ENCODE assay signal across 24 cellular contexts in the genomic region with DNA sequence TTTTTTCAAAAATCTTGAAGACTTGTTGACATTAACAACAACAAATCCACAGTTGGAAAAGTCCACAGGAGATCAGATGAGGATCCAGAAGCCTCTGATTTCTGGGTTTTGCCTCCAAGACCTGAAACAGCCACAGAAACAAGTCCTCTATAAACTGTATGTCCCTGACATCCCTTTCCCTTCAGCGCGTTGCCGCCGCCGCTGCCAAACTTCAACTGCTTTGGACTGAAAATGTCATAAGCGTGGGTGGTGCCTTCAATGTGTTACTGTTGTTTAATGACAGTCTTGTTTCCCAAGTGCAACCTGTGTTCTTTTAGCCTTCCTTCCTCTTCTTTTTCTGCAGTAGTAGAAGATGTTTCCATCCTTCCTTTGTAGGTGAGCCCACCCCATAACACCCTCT.
DNase-seq lines count a peak whose midpoint lies in the region; ATAC-seq, FAIRE-seq and TF ChIP-seq lines count a peak whose summit lies in the region.
"Had no signal": no experiment of that assay in that cellular context is flagged by ENCODE, and none has a peak within 500 bp of the region (broad histone marks: within the 10 kb centered on the region; RNA-seq: fewer than 3 reads in every experiment).

No MANE protein-coding gene starts in this region.

- no peak for ATAC-seq in GM21576 (IDR thresholded peaks at IDR 0.05; ENCODE audit: unreplicated experiment)
- ATAC-seq in CD4-positive, alpha-beta T cell (ENCODE audit: poor library complexity), result no peak
- ATAC-seq: GM12878 had no signal

- H4K5ac ChIP-seq in H1 (ENCODE audit: insufficient read length, low read depth, low read length) (no peak overlapping the region), mesendoderm (ENCODE audit: low read length) (no peak overlapping the region)

- H3K27ac Mint-ChIP-seq in CD4-positive, alpha-beta T cell, result no peak overlapping the region
- H3K27ac Mint-ChIP-seq: B cell; CD4-positive, alpha-beta memory T cell had no signal

- POLR2A ChIA-PET in H1 (lab: Charles Lee; ENCODE audit: partially characterized antibody), result no interaction called here
- POLR2A ChIA-PET in CD4-positive, alpha-beta T cell (lab: Charles Lee), result no interaction called here

- H3K4me2 ChIP-seq in H1 (ENCODE audit: insufficient read depth in 1 of 2, low read depth in 2 of 2, low read length in 2 of 2) (no peak overlapping the region), mesendoderm (ENCODE audit: low read length) (no peak overlapping the region)
- H3K4me2 ChIP-seq: BLaER1 treated with 17β-estradiol and CSF1 and Interleukin-3, amounts not matched to agents 10 nM and 100 nM had no signal

- DNase-seq in Ammon's horn (ENCODE audit: low spot score) (peak; percentile 39), H1 (ENCODE audit: low read depth in 1 of 2, low spot score in 2 of 2) (no peak), mesendoderm (no peak)
- DNase-seq in CD4-positive, alpha-beta T cell, result no peak
- DNase-seq: ACHN; CD4-positive, alpha-beta memory T cell; CD8-positive, alpha-beta memory T cell; COR-L47; DMS 273 treated with DMSO at 0.1 percent for 48 hours; DMS153; DMS53; DMS79; DND-41; EL; GDM1 had no signal

- no peak overlapping the region for H4K91ac ChIP-seq in H1 (replicated peaks; ENCODE audit: insufficient read length, low read length)

- no peak for TF ChIP-seq EP300 in H1 (IDR thresholded peaks at IDR 0.05; ENCODE audit: borderline replicate concordance in 1 of 2, low read depth in 2 of 2, low read length in 2 of 2)

- no peak overlapping the region for H2AFZ ChIP-seq in H1 (ENCODE audit: low read length)

- no peak overlapping the region for H3K4ac ChIP-seq in H1 (replicated peaks; ENCODE audit: insufficient read length, low read depth, low read length)
- H3K4ac ChIP-seq in mesendoderm (ENCODE audit: low read depth, low read length), result peak overlapping the region; percentile 65

- CTCF ChIA-PET in H1 (lab: Charles Lee; ENCODE audit: partially characterized antibody), result no interaction called here
- CTCF ChIA-PET in CD4-positive, alpha-beta T cell (lab: Charles Lee), result no interaction called here

- 91% methylated on average over 6 of the region's 6 CpGs; no CpG with 5 or more reads in 1 of the 2 experiments for WGBS in H1 (ENCODE audit: extremely low coverage in 1 of 2, insufficient coverage in 1 of 2, insufficient read length in 1 of 2, insufficient replicate concordance in 2 of 2, low coverage in 1 of 2, low lambda C conversion rate in 2 of 2, missing lambda C conversion rate in 1 of 2), 2 experiments
- WGBS in mesendoderm (ENCODE audit: extremely low coverage, insufficient coverage, low lambda C conversion rate), result no CpG with 5 or more reads among the region's 6 CpGs

- H3K4me1 ChIP-seq in H1 (replicated peaks in 1 of 4; ENCODE audit: control insufficient read depth in 3 of 4, insufficient read depth in 4 of 4, low read length in 3 of 4) (peaks cover 0 to 8% (median 2%) of the 10 kb centered on the region in 4 experiments; a peak in 5 of 7 replicates), mesendoderm (ENCODE audit: control insufficient read depth, low read depth, low read length) (peaks cover 5% of the 10 kb centered on the region)

- H4K20me1 ChIP-seq in H1 (replicated peaks in 1 of 2; ENCODE audit: control insufficient read depth in 1 of 2, insufficient read depth in 2 of 2, low read length in 2 of 2), result no peaks in the 10 kb centered on the region
- H4K20me1 ChIP-seq: BLaER1 treated with 17β-estradiol and CSF1 and Interleukin-3, amounts not matched to agents 10 nM and 100 nM had no signal

- H3K27me3 Mint-ChIP-seq in CD4-positive, alpha-beta T cell, result no peaks in the 10 kb centered on the region
- H3K27me3 Mint-ChIP-seq: B cell; CD4-positive, alpha-beta memory T cell; CD8-positive, alpha-beta memory T cell had no signal

- H2BK15ac ChIP-seq in H1 (ENCODE audit: low read length) (no peak overlapping the region), mesendoderm (replicated peaks; ENCODE audit: low read depth) (no peak overlapping the region)

- H4K8ac ChIP-seq in H1 (ENCODE audit: extremely low read depth, insufficient read depth, low read length), result no peak overlapping the region
- H4K8ac ChIP-seq in mesendoderm (ENCODE audit: low read depth, low read length), result no peak overlapping the region

- H3K79me2 ChIP-seq in H1 (ENCODE audit: control insufficient read depth in 1 of 2, insufficient read depth in 2 of 2, low read length in 2 of 2), result no peaks in the 10 kb centered on the region
- no peaks in the 10 kb centered on the region for H3K79me2 ChIP-seq in mesendoderm (ENCODE audit: control insufficient read depth, insufficient read depth, low read length)

- H3K9ac ChIP-seq in H1 (replicated peaks in 1 of 4; ENCODE audit: extremely low read depth in 1 of 4, low read depth in 3 of 4, low read length in 3 of 4) (no peak overlapping the region), mesendoderm (ENCODE audit: low read length) (no peak overlapping the region)
- H3K9ac ChIP-seq: BLaER1 treated with 17β-estradiol and CSF1 and Interleukin-3, amounts not matched to agents 10 nM and 100 nM had no signal

- no peak overlapping the region for H3K27ac ChIP-seq in H1 (ENCODE audit: low read depth, low read length)
- H3K27ac ChIP-seq in mesendoderm (ENCODE audit: low read depth, low read length), result no peak overlapping the region
- no peak overlapping the region for H3K27ac ChIP-seq in CD4-positive, alpha-beta T cell (ENCODE audit: low read depth, low read length)
- H3K27ac ChIP-seq: 22Rv1; BLaER1 treated with 17β-estradiol and CSF1 and Interleukin-3, amounts not matched to agents 10 nM and 100 nM; C4-2B had no signal

- no peak for TF ChIP-seq RAD21 in H1 (IDR thresholded peaks at IDR 0.05 in 1 of 2, conservative IDR thresholded peaks at IDR 0.05 in 1 of 2; ENCODE audit: low read depth in 2 of 2, low read length in 2 of 2)

- no peaks in the 10 kb centered on the region for H3K9me3 ChIP-seq in H1 (ENCODE audit: insufficient read depth in 2 of 2, low read depth in 1 of 2, low read length in 1 of 2)
- no peaks in the 10 kb centered on the region for H3K9me3 ChIP-seq in CD4-positive, alpha-beta T cell (ENCODE audit: control insufficient read depth, low read length)

- H2BK12ac ChIP-seq in H1 (ENCODE audit: low read depth, low read length), result peak overlapping the region; percentile 39; the same call in 1 of the 2 replicates

- H3K79me1 ChIP-seq in H1 (ENCODE audit: low read depth, low read length) (no peaks in the 10 kb centered on the region), mesendoderm (ENCODE audit: low read length) (no peaks in the 10 kb centered on the region)

- H3K36me3 ChIP-seq in H1 (ENCODE audit: control insufficient read depth in 2 of 4, insufficient read depth in 4 of 4, low read length in 3 of 4), result no peaks in the 10 kb centered on the region
- H3K36me3 ChIP-seq in mesendoderm (ENCODE audit: control insufficient read depth, insufficient read depth, low read length), result no peaks in the 10 kb centered on the region
- H3K36me3 ChIP-seq: BLaER1 treated with 17β-estradiol and CSF1 and Interleukin-3, amounts not matched to agents 10 nM and 100 nM had no signal

- no peak for FAIRE-seq in H1 (lab: Jason Lieb, UNC)
- FAIRE-seq: A204.1, GM12878, GM12892, GM18507 had no signal

- H3K56ac ChIP-seq in H1 (replicated peaks; ENCODE audit: insufficient read length, low read depth, low read length) (no peak overlapping the region), mesendoderm (ENCODE audit: low read length) (peak overlapping the region; percentile 35)

- peak overlapping the region; percentile 35; the same call in 1 of the 2 replicates for H2BK5ac ChIP-seq in H1 (ENCODE audit: low read depth, low read length)
- H2BK5ac ChIP-seq in mesendoderm (ENCODE audit: low read length), result no peak overlapping the region

- H2BK20ac ChIP-seq in H1 (ENCODE audit: low read length), result 0 out of 2 replicates have a peak overlapping the region, but pooled peaks have one; percentile 18

- no peak overlapping the region for H3K14ac ChIP-seq in H1 (ENCODE audit: insufficient read length)

- H3K27me3 ChIP-seq in H1 (replicated peaks in 1 of 4; ENCODE audit: control insufficient read depth in 3 of 4, extremely low read depth in 1 of 4, insufficient read depth in 3 of 4, low read length in 3 of 4) (no peaks in the 10 kb centered on the region), mesendoderm (ENCODE audit: insufficient read depth, low read length, poor library complexity) (no peaks in the 10 kb centered on the region)
- no peaks in the 10 kb centered on the region for H3K27me3 ChIP-seq in CD4-positive, alpha-beta T cell (ENCODE audit: control insufficient read depth, insufficient read depth, low read length)
- H3K27me3 ChIP-seq: BLaER1 treated with 17β-estradiol and CSF1 and Interleukin-3, amounts not matched to agents 10 nM and 100 nM had no signal

- H3K4me3 ChIP-seq in H1 (ENCODE audit: extremely low read depth in 1 of 4, insufficient read depth in 2 of 4, low read depth in 3 of 4, low read length in 4 of 4) (no peak overlapping the region), mesendoderm (ENCODE audit: low read length) (no peak overlapping the region)
- H3K4me3 ChIP-seq: BLaER1 treated with 17β-estradiol and CSF1 and Interleukin-3, amounts not matched to agents 10 nM and 100 nM; GM12878 had no signal

- H3K4me1 Mint-ChIP-seq in CD4-positive, alpha-beta T cell (ENCODE audit: low read depth), result no peaks in the 10 kb centered on the region
- H3K4me1 Mint-ChIP-seq: B cell; CD4-positive, alpha-beta memory T cell; CD8-positive, alpha-beta memory T cell had no signal

- no peaks in the 10 kb centered on the region for H3K36me3 Mint-ChIP-seq in CD4-positive, alpha-beta T cell (ENCODE audit: low read depth)
- H3K36me3 Mint-ChIP-seq: CD4-positive, alpha-beta memory T cell; CD8-positive, alpha-beta memory T cell had no signal

- no peaks in the 10 kb centered on the region for H3K23me2 ChIP-seq in H1 (ENCODE audit: low read depth, low read length)

- H3K4me3 Mint-ChIP-seq in CD4-positive, alpha-beta T cell, result no peak overlapping the region
- H3K4me3 Mint-ChIP-seq: B cell; CD4-positive, alpha-beta memory T cell; CD8-positive, alpha-beta memory T cell had no signal

- no peak for TF ChIP-seq POLR2A in H1 (IDR thresholded peaks at IDR 0.05; ENCODE audit: control extremely low read depth in 1 of 2, low read depth in 2 of 2, low read length in 2 of 2)

- no peak overlapping the region for H2AK5ac ChIP-seq in H1 (ENCODE audit: low read depth, low read length)
- no peak overlapping the region for H2AK5ac ChIP-seq in mesendoderm (ENCODE audit: low read length)

- intact Hi-C loops in CD4-positive, alpha-beta T cell (cut with DNase I, micrococcal nuclease), result no loop called here

- no peak for TF ChIP-seq CTCF in H1 (IDR thresholded peaks at IDR 0.05; ENCODE audit: control extremely low read depth in 1 of 3, insufficient read depth in 1 of 3, low read depth in 1 of 3, low read length in 3 of 3)
- no peak for TF ChIP-seq CTCF in CD4-positive, alpha-beta T cell (IDR thresholded peaks at IDR 0.05)

- H3K23ac ChIP-seq in H1 (ENCODE audit: insufficient read length) (no peak overlapping the region), mesendoderm (ENCODE audit: low read length) (no peak overlapping the region)

- H3K18ac ChIP-seq in H1 (ENCODE audit: extremely low read depth, low read length) (no peak overlapping the region), mesendoderm (ENCODE audit: low read length) (no peak overlapping the region)

- H2BK120ac ChIP-seq in H1 (replicated peaks; ENCODE audit: low read depth, low read length) (no peak overlapping the region), mesendoderm (ENCODE audit: low read depth, low read length) (no peak overlapping the region)

- H3K9me3 Mint-ChIP-seq in CD4-positive, alpha-beta T cell, result peaks cover 8% of the 10 kb centered on the region
